28 cellular contexts compared by ENCODE assay signal in the genomic region with DNA sequence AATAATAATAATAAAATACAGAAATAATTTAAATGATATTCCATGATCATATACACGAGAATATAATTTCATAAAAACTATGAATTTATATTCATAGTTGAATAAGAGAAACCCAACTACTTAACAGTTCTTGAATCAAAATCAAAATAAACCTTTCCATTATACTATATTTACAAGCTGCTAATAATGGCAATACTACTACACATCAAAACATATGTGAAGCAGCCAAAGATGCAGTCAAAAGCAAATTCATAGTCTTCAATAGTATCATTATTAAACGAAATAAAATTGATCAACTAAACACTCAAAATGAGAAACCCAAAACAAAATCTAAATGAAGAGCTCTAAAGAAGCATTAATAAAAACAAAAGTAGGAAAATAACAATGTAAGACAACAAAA.
"Had no signal": no experiment of that assay in that cellular context is flagged by ENCODE, and none has a peak within 500 bp of the region (broad histone marks: within the 10 kb centered on the region; RNA-seq: fewer than 3 reads in every experiment).

No MANE protein-coding gene starts in this region.

- H3K27ac ChIP-seq: ascending aorta, cardiac muscle cell, VCaP had no signal

- H3K4me1 ChIP-seq: ascending aorta had no signal

- DNase-seq: activated B cell treated with CpG ODN at 0.5 μM for 24 hours; activated CD4-positive, alpha-beta memory T cell treated with anti-CD3 and anti-CD28 coated beads for 36 hours; activated CD4-positive, alpha-beta T cell treated with anti-CD3 and anti-CD28 coated beads for 4 hours; activated CD4-positive, alpha-beta T cell treated with anti-CD3 and anti-CD28 coated beads, Interleukin-2, amount 10 ng/mL, durations not matched to agents 24 days and 14 days; activated CD4-positive, alpha-beta T cell treated with anti-CD3 and anti-CD28 coated beads, Interleukin-2, amount 50 U/mL, for 1 hour; activated CD4-positive, alpha-beta T cell treated with anti-CD3 and anti-CD28 coated beads, Interleukin-2, amount 50 U/mL, for 4 hours; activated CD4-positive, CD25-positive, alpha-beta regulatory T cell treated with anti-CD3 and anti-CD28 coated beads, Interleukin-2, amount 50 U/mL, for 72 hours; activated CD8-positive, alpha-beta memory T cell treated with anti-CD3 and anti-CD28 coated beads, Interleukin-2, amount 50 U/mL, for 4 hours; activated CD8-positive, alpha-beta T cell treated with anti-CD3 and anti-CD28 coated beads for 36 hours; activated effector memory CD4-positive, alpha-beta T cell treated with Interleukin-2 at 50 U/mL for 16 hours; activated gamma-delta T cell; activated naive CD4-positive, alpha-beta T cell treated with anti-CD3 and anti-CD28 coated beads, Interleukin-2, amount 10 ng/mL, durations not matched to agents 7 days and 5 days; activated naive CD4-positive, alpha-beta T cell treated with Interleukin-2 at 50 U/mL for 16 hours; activated naive CD8-positive, alpha-beta T cell treated with anti-CD3 and anti-CD28 coated beads, Interleukin-2, amount 10 ng/mL, durations not matched to agents 7 days and 5 days; activated naive CD8-positive, alpha-beta T cell treated with anti-CD3 and anti-CD28 coated beads, Interleukin-2, amount 50 U/mL, for 24 hours; activated T-cell treated with anti-CD3 and anti-CD28 coated beads for 4 hours; activated T-cell treated with anti-CD3 and anti-CD28 coated beads, Interleukin-2, amount 50 U/mL, for 1 hour; activated T-cell treated with anti-CD3 and anti-CD28 coated beads, Interleukin-2, amount 50 U/mL, for 48 hours; amygdala; anterior cingulate cortex; caudate nucleus; cerebellar nuclear complex; T-helper 2 cell; T-helper 9 cell had no signal

- H3K36me3 ChIP-seq: ascending aorta, cardiac muscle cell had no signal

- H3K4me3 ChIP-seq: ascending aorta, cardiac muscle cell had no signal

- ATAC-seq: activated CD8-positive, alpha-beta T cell treated with anti-CD3 and anti-CD28 coated beads for 36 hours; activated naive CD8-positive, alpha-beta T cell treated with anti-CD3 and anti-CD28 coated beads, Interleukin-2, amount 50 U/mL, for 24 hours had no signal

- FAIRE-seq: bronchial epithelial cell had no signal

- H3K27me3 ChIP-seq: ascending aorta, cardiac muscle cell had no signal
